ENCODE assay signal across 8 cellular contexts in genomic region chr16:57648590-57649442, GRCh38. TPM values are rescaled to one million over a fixed set of nuclear protein-coding genes. Genes with fewer than 3 reads are reported as not detected.
A peak's percentile ranks its signal among the peaks of the same experiment; 100 is the strongest.
DNase-seq lines count a peak whose midpoint lies in the region; FAIRE-seq and TF ChIP-seq lines count a peak whose summit lies in the region.

No MANE protein-coding gene starts in this region.

- no peaks in the 10 kb centered on the region for H3K9me3 ChIP-seq in NT2/D1 (ENCODE audit: insufficient read depth, low read length)

- peaks cover 17% of the 10 kb centered on the region for H3K4me1 ChIP-seq in NT2/D1 (ENCODE audit: insufficient read depth, insufficient read length)

- H3K9ac ChIP-seq in NT2/D1 (ENCODE audit: insufficient read length, low read depth) = no peak overlapping the region

- peak; percentile 100 for TF ChIP-seq CTCF in epithelial cell of esophagus (IDR thresholded peaks at IDR 0.05; ENCODE audit: insufficient read depth, low read depth, low read length, missing control alignments)

- peaks cover 9% of the 10 kb centered on the region for H3K36me3 ChIP-seq in NT2/D1 (ENCODE audit: insufficient read depth, insufficient read length, low read length)

- peak; percentile 87 for DNase-seq in A172 (ENCODE audit: low spot score)
- peak; percentile 85 for DNase-seq in GM18507 (ENCODE audit: extremely low spot score, insufficient read length, low read depth)
- DNase-seq in HT-29 (ENCODE audit: low spot score) = peak; percentile 92
- DNase-seq in NT2/D1 (ENCODE audit: low read depth, low spot score) = peak; percentile 83
- DNase-seq in activated CD8-positive, alpha-beta memory T cell treated with anti-CD3 and anti-CD28 coated beads, Interleukin-2, amount 50 U/mL, for 1 hour (ENCODE audit: extremely low read depth) = peak; percentile 67
- DNase-seq in epithelial cell of esophagus (ENCODE audit: low read depth) = peak; percentile 78
- peak; percentile 85 for DNase-seq in mucosa of gallbladder (ENCODE audit: low spot score)
- peak; percentile 73 to 80 for DNase-seq in stimulated activated CD8-positive, alpha-beta memory T cell treated with anti-CD3 and anti-CD28 coated beads, Interleukin-7, amount 100 ng/mL, for 1 hour (ENCODE audit: low read depth in 2 of 2)

- H3K4me3 ChIP-seq in NT2/D1 (ENCODE audit: insufficient read length, low read depth) (no peak overlapping the region), epithelial cell of esophagus (ENCODE audit: low read length) (no peak overlapping the region)

- peak; percentile 89 for FAIRE-seq in GM18507 (lab: Jason Lieb, UNC)

- no peaks in the 10 kb centered on the region for H3K27me3 ChIP-seq in NT2/D1 (ENCODE audit: insufficient read depth, insufficient read length)

RNA-seq across cellular contexts. Expression of gene ADGRG3, which starts 19.3 kb away (rescaled TPM):
- not detected in 2 replicates for total RNA-seq in A172 (2014; rRNA removed; shearing (Covaris generic))
- total RNA-seq in HT-29 (2014; rRNA removed; shearing (Covaris generic)) = not detected in 2 replicates
- total RNA-seq in mucosa of gallbladder = 0.60 TPM

RNA-seq across cellular contexts. Expression of gene ADGRG1, which starts 20.4 kb away (rescaled TPM):
- total RNA-seq in A172 (2014; rRNA removed; shearing (Covaris generic)) = 26.9 and 32.6 TPM in 2 replicates
- 138 TPM in 2 replicates for total RNA-seq in HT-29 (2014; rRNA removed; shearing (Covaris generic))
- total RNA-seq in mucosa of gallbladder = 312 TPM

RNA-seq across cellular contexts. Expression of gene DRC7, which starts 45.8 kb away (rescaled TPM):
- total RNA-seq in A172 (2014; rRNA removed; shearing (Covaris generic)) = 0.50 TPM in 1 of 2 replicates, not detected in the other
- total RNA-seq in HT-29 (2014; rRNA removed; shearing (Covaris generic)) = not detected in 2 replicates
- 1.9 TPM for total RNA-seq in mucosa of gallbladder
